ENCODE assay signal across 6 cellular contexts in the genomic region with DNA sequence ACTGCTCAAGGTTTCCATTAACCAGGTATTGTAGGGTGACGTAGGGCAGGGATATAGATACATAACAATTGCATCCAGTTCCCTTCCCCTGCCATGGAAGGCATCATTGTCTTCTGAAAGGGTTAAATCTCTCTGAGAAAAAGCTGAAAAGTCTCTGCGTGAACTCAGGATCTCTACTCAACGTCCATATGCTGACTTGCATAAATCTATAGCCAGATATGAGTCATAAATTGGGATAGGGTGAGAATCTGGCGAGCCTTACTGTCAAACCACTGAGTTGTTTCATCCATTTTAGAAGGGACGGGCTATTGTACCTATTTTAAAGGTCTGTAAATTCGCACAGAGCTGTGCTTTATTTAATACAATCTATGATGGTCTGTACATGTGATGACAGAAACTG.
"Had no signal": no experiment of that assay in that cellular context is flagged by ENCODE, and none has a peak within 500 bp of the region (broad histone marks: within the 10 kb centered on the region; RNA-seq: fewer than 3 reads in every experiment).

No MANE protein-coding gene starts in this region.

- FAIRE-seq: HTR-8/SVneo had no signal

- H3K4me2 ChIP-seq: KMS-11 had no signal

- H3K27ac ChIP-seq: HL-60, KMS-11 had no signal

- ATAC-seq: K562 had no signal

- DNase-seq: KBM-7, KG1 had no signal

- H3K4me3 ChIP-seq: K562 had no signal

- H3K9ac ChIP-seq: KMS-11 had no signal
